Comparison of ENCODE assay signal across 22 cellular contexts in genomic region chr12:65324056-65324455, GRCh38. TPM values are rescaled to one million over a fixed set of nuclear protein-coding genes. Genes with fewer than 3 reads are reported as not detected.
DNase-seq lines count a peak whose midpoint lies in the region; ATAC-seq, FAIRE-seq and TF ChIP-seq lines count a peak whose summit lies in the region.
"Had no signal": no experiment of that assay in that cellular context is flagged by ENCODE, and none has a peak within 500 bp of the region (broad histone marks: within the 10 kb centered on the region; RNA-seq: fewer than 3 reads in every experiment).

No MANE protein-coding gene starts in this region.

- H2BK120ac ChIP-seq in IMR-90 (ENCODE audit: low read depth, low read length) = no peak overlapping the region

- no peak overlapping the region for H4K91ac ChIP-seq in IMR-90 (ENCODE audit: insufficient read depth, low read depth, low read length)

- DNase-seq in AG10803 (ENCODE audit: low read depth) = peak; percentile 28
- peak; percentile 28 for DNase-seq in IMR-90
- DNase-seq in left kidney (ENCODE audit: low read depth, low spot score) = peak; percentile 35
- DNase-seq in stimulated activated naive CD4-positive, alpha-beta T cell treated with Interleukin-2 at 50 U/mL for 16 hours (lab: John Stamatoyannopoulos, UW) = no peak
- DNase-seq in NAMALWA (ENCODE audit: low spot score) = no peak
- no peak for DNase-seq in ACHN
- DNase-seq: CD4-positive, CD25-positive, alpha-beta regulatory T cell; COR-L47; H9; HFFc6; NCI-H1105 treated with DMSO at 0.1 percent for 48 hours; NCI-H2029 treated with DMSO at 0.1 percent for 48 hours; NCI-H226; NCI-H510A treated with DMSO at 0.1 percent for 48 hours; NCI-H774; NK-92 treated with Interleukin-12 subunit alpha and Interleukin-12 subunit beta, amount 100 ng/mL, for 24 hours; SHP77 treated with DMSO at 0.1 percent for 48 hours; SK-N-SH had no signal

- ATAC-seq in IMR-90 (ENCODE audit: low read depth) = peak; percentile 18
- ATAC-seq in HG03108 (IDR thresholded peaks at IDR 0.05; ENCODE audit: unreplicated experiment) = no peak

- intact Hi-C loops in IMR-90 (cut with micrococcal nuclease) = loop anchor here (10.0 kb wide), 1 partner anchor 141 kb away; no protein-coding TSS in a partner anchor

- no peak overlapping the region for H4K5ac ChIP-seq in IMR-90 (ENCODE audit: low read depth, low read length)

- H3K23ac ChIP-seq in IMR-90 (ENCODE audit: low read depth, low read length) = no peak overlapping the region

- no peak overlapping the region for H2AFZ ChIP-seq in IMR-90 (replicated peaks; ENCODE audit: low read length, poor library complexity)

- peak; percentile 84 for FAIRE-seq in endometrium (lab: Jason Lieb, UNC)

- CTCF ChIA-PET in IMR-90 (lab: Yijun Ruan, JAX) = no interaction called here

- no peak overlapping the region; the same call in 1 of the 2 replicates for H3K18ac ChIP-seq in IMR-90 (ENCODE audit: low read depth, low read length)

- peaks cover 10 to 27% of the 10 kb centered on the region in 2 experiments; a peak in 3 of 4 replicates for H3K79me1 ChIP-seq in IMR-90 (ENCODE audit: low read depth in 1 of 2, low read length in 2 of 2)

- POLR2A ChIA-PET in IMR-90 (lab: Charles Lee; ENCODE audit: unreplicated experiment) = no interaction called here

- dilution Hi-C loops in IMR-90 (cut with HindIII; ENCODE audit: low sequenced_read_pairs, unreplicated experiment) = no loop called here

- TF ChIP-seq RAD21 in IMR-90 (IDR thresholded peaks at IDR 0.05; ENCODE audit: low read length) = no peak

- no peak overlapping the region for H2AK9ac ChIP-seq in IMR-90 (replicated peaks; ENCODE audit: low read depth, low read length, poor library complexity)

- H3K9me1 ChIP-seq in IMR-90 (ENCODE audit: insufficient read depth, low read length) = peaks cover 5% of the 10 kb centered on the region

- no peak overlapping the region for H2BK15ac ChIP-seq in IMR-90 (ENCODE audit: low read depth, low read length)

- TF ChIP-seq CTCF in AG10803 (conservative IDR thresholded peaks at IDR 0.05; ENCODE audit: low read length) (no peak), IMR-90 (conservative IDR thresholded peaks at IDR 0.05; ENCODE audit: low read depth, low read length) (no peak)

- no peak overlapping the region for H3K56ac ChIP-seq in IMR-90 (ENCODE audit: extremely low read depth, insufficient read depth, low read length)

- H3K4me1 ChIP-seq in IMR-90 (ENCODE audit: control insufficient read depth, insufficient read depth, low read length) = peaks cover 11% of the 10 kb centered on the region

- no peak overlapping the region for H3K4me2 ChIP-seq in IMR-90 (ENCODE audit: low read depth, low read length)
- H3K4me2 ChIP-seq: KMS-11, SK-N-SH had no signal

- no peak overlapping the region for H3K14ac ChIP-seq in IMR-90 (replicated peaks; ENCODE audit: low read depth, low read length)

- H3K27me3 ChIP-seq in IMR-90 (ENCODE audit: control insufficient read depth, insufficient read depth, low read length) = no peaks in the 10 kb centered on the region

- WGBS in IMR-90 (ENCODE audit: extremely low coverage in 2 of 2, insufficient read length in 1 of 2), 2 experiments = no CpG with 5 or more reads among the region's 2 CpGs

- no peak overlapping the region for H2BK20ac ChIP-seq in IMR-90 (ENCODE audit: low read depth, low read length)

- no peak for TF ChIP-seq POLR2A in IMR-90 (IDR thresholded peaks at IDR 0.05; ENCODE audit: low read depth, low read length)

- in situ Hi-C loops in IMR-90 (cut with MboI; ENCODE audit: low sequenced_read_pairs) (loop anchor here (25.0 kb wide), 1 partner anchor 363 kb away; no protein-coding TSS in a partner anchor), ACHN (cut with HindIII; ENCODE audit: low pct_ligation_motif_present, low pct_unique_long_range_greater_than_20kb, low sequenced_read_pairs) (loop anchor here (25.0 kb wide), 1 partner anchor 788 kb away; no protein-coding TSS in a partner anchor)

- no peak overlapping the region for H2BK5ac ChIP-seq in IMR-90 (ENCODE audit: low read depth, low read length, poor library complexity, severe bottlenecking)

- H4K20me1 ChIP-seq in IMR-90 (ENCODE audit: insufficient read depth, low read length) = no peaks in the 10 kb centered on the region

- H3K27ac ChIP-seq in IMR-90 (ENCODE audit: insufficient read depth, low read length) = no peak overlapping the region
- H3K27ac ChIP-seq: KMS-11, RWPE1 had no signal

- H2AK5ac ChIP-seq in IMR-90 (ENCODE audit: low read depth, low read length) = no peak overlapping the region

- H4K8ac ChIP-seq in IMR-90 (ENCODE audit: low read depth in 2 of 2, low read length in 2 of 2) = no peak overlapping the region

- H3K4ac ChIP-seq in IMR-90 (ENCODE audit: low read depth, low read length) = no peak overlapping the region

- H3K4me3 ChIP-seq in AG10803 (ENCODE audit: low read length) (no peak overlapping the region), IMR-90 (ENCODE audit: insufficient read depth, low read depth, low read length) (no peak overlapping the region)

- peaks cover 2% of the 10 kb centered on the region; the same call in 1 of the 2 replicates for H3K36me3 ChIP-seq in IMR-90 (ENCODE audit: control insufficient read depth, insufficient read depth, low read length)

- no peak overlapping the region for H3K9ac ChIP-seq in IMR-90 (ENCODE audit: low read depth, low read length)
- H3K9ac ChIP-seq: KMS-11, SK-N-SH had no signal

- BruUV-seq in IMR-90 (replicated peaks; lab: Mats Ljungman, UMichigan) = no TSS peak

- no peaks in the 10 kb centered on the region for H3K9me3 ChIP-seq in IMR-90 (ENCODE audit: control insufficient read depth, insufficient read depth, low read length)
- H3K9me3 ChIP-seq: SK-N-SH had no signal

TF ChIP-seq in IMR-90, 13 proteins besides CTCF, POLR2A, EP300 and RAD21:
- TF ChIP-seq ELK1 (IDR thresholded peaks at IDR 0.05; ENCODE audit: borderline replicate concordance, low read depth, low read length) (no peak), SMC3 (IDR thresholded peaks at IDR 0.05; ENCODE audit: low read depth, low read length) (no peak), RCOR1 (IDR thresholded peaks at IDR 0.05; ENCODE audit: insufficient replicate concordance, low read length) (no peak), CHD1 (IDR thresholded peaks at IDR 0.05; ENCODE audit: low read depth, low read length) (no peak), NFE2L2 (IDR thresholded peaks at IDR 0.05; ENCODE audit: low read depth, low read length) (no peak), FOS (IDR thresholded peaks at IDR 0.05; ENCODE audit: low read depth, low read length) (no peak), MAFK (IDR thresholded peaks at IDR 0.05; ENCODE audit: low read depth, low read length) (no peak), CEBPB (IDR thresholded peaks at IDR 0.05; ENCODE audit: low read depth, low read length) (no peak), RFX5 (IDR thresholded peaks at IDR 0.05; ENCODE audit: low read depth, low read length) (no peak), USF2 (IDR thresholded peaks at IDR 0.05; ENCODE audit: low read depth, low read length) (no peak), MAZ (IDR thresholded peaks at IDR 0.05; ENCODE audit: borderline replicate concordance, low read depth, low read length) (no peak), BHLHE40 (IDR thresholded peaks at IDR 0.05; ENCODE audit: low read depth, low read length) (no peak), MXI1 (IDR thresholded peaks at IDR 0.05; ENCODE audit: borderline replicate concordance, low read depth, low read length) (no peak)

RNA-seq across cellular contexts. Expression of gene MSRB3, which starts 45.6 kb away (rescaled TPM):
- total RNA-seq in IMR-90 (2012; rRNA removed) = 31.7 and 40.8 TPM in 2 replicates
- 28.6 and 35.7 TPM in 2 replicates for polyA plus RNA-seq in IMR-90 (2012; rRNA removed)
- polyA plus RNA-seq in IMR-90 (2012; cell fraction: cytosol; rRNA removed) = 11.2 and 15.2 TPM in 2 replicates
- polyA plus RNA-seq in IMR-90 (2012; cell fraction: nucleus; rRNA removed; ENCODE audit: low replicate concordance) = 8.9 and 36.8 TPM in 2 replicates
- polyA plus RNA-seq: CD4-positive, CD25-positive, alpha-beta regulatory T cell had no signal

Comparison
In these comparisons a context has a peak if more than half of its experiments do, and no peak if none do; other contexts are left out.
1. DNase-seq: peak in AG10803 (single experiment), IMR-90 (single experiment) and left kidney (single experiment); none in stimulated activated naive CD4-positive, alpha-beta T cell treated with Interleukin-2 at 50 U/mL for 16 hours (single experiment), NAMALWA (single experiment) and ACHN (single experiment).